ENCODE assay signal across 28 cellular contexts in genomic region chr1:151193856-151194255, GRCh38. TPM values are rescaled to one million over a fixed set of nuclear protein-coding genes. Genes with fewer than 3 reads are reported as not detected.
DNase-seq lines count a peak whose midpoint lies in the region; ATAC-seq and TF ChIP-seq lines count a peak whose summit lies in the region.
"Had no signal": no experiment of that assay in that cellular context is flagged by ENCODE, and none has a peak within 500 bp of the region (broad histone marks: within the 10 kb centered on the region; RNA-seq: fewer than 3 reads in every experiment).

No MANE protein-coding gene starts in this region.

- no peaks in the 10 kb centered on the region for H3K9me3 Mint-ChIP-seq in type B pancreatic cell
- H3K9me3 Mint-ChIP-seq: activated CD4-positive, alpha-beta memory T cell treated with anti-CD3 and anti-CD28 coated beads for 36 hours; activated naive CD4-positive, alpha-beta T cell treated with anti-CD3 and anti-CD28 coated beads, Interleukin-2, amount 50 U/mL, for 24 hours; effector memory CD8-positive, alpha-beta T cell; T-cell had no signal

- TF ChIP-seq CTCF in type B pancreatic cell (conservative IDR thresholded peaks at IDR 0.05) (no peak), body of pancreas (IDR thresholded peaks at IDR 0.05) (no peak)

- intact Hi-C loops in body of pancreas (cut with DNase I), result no loop called here

- no peak for ATAC-seq in body of pancreas
- ATAC-seq in HG03378 (IDR thresholded peaks at IDR 0.05; ENCODE audit: unreplicated experiment), result no peak
- ATAC-seq: activated CD4-positive, CD25-positive, alpha-beta regulatory T cell treated with anti-CD3 and anti-CD28 coated beads, Interleukin-2, amount 50 U/mL, for 24 hours; effector memory CD8-positive, alpha-beta T cell; gastrocnemius medialis; left cardiac atrium; stimulated activated naive CD8-positive, alpha-beta T cell treated with anti-CD3 and anti-CD28 coated beads, Interleukin-15, Interleukin-2, amounts not matched to agents 100 U/mL and 50 U/mL, for 24 hours; T-cell had no signal

- peak overlapping the region; percentile 2 for H3K4me3 Mint-ChIP-seq in type B pancreatic cell
- H3K4me3 Mint-ChIP-seq: activated CD4-positive, alpha-beta memory T cell treated with anti-CD3 and anti-CD28 coated beads for 36 hours; activated naive CD4-positive, alpha-beta T cell treated with anti-CD3 and anti-CD28 coated beads, Interleukin-2, amount 50 U/mL, for 24 hours; B cell; effector memory CD8-positive, alpha-beta T cell; T-cell had no signal

- peaks cover 18% of the 10 kb centered on the region for H3K4me1 Mint-ChIP-seq in type B pancreatic cell (ENCODE audit: unreplicated experiment)

- WGBS in body of pancreas, 2 donors, result 75 to 88% methylated on average over 1 of the region's 1 CpG

- H3K27me3 Mint-ChIP-seq in type B pancreatic cell, result peaks cover 3% of the 10 kb centered on the region
- H3K27me3 Mint-ChIP-seq: activated CD4-positive, alpha-beta memory T cell treated with anti-CD3 and anti-CD28 coated beads for 36 hours; activated naive CD4-positive, alpha-beta T cell treated with anti-CD3 and anti-CD28 coated beads, Interleukin-2, amount 50 U/mL, for 24 hours; B cell; effector memory CD8-positive, alpha-beta T cell; T-cell had no signal

- peak overlapping the region; percentile 74 for H3K27ac Mint-ChIP-seq in type B pancreatic cell
- H3K27ac Mint-ChIP-seq: activated CD4-positive, alpha-beta memory T cell treated with anti-CD3 and anti-CD28 coated beads for 36 hours; activated naive CD4-positive, alpha-beta T cell treated with anti-CD3 and anti-CD28 coated beads, Interleukin-2, amount 50 U/mL, for 24 hours; B cell; effector memory CD8-positive, alpha-beta T cell; T-cell had no signal

- peak overlapping the region; percentile 98 for H3K27ac ChIP-seq in epithelial cell of prostate
- no peak overlapping the region for H3K27ac ChIP-seq in body of pancreas
- H3K27ac ChIP-seq: coronary artery, hepatocyte, neutrophil had no signal

- H3K4me3 ChIP-seq in body of pancreas, result no peak overlapping the region
- H3K4me3 ChIP-seq: coronary artery, esophagus muscularis mucosa, gastrocnemius medialis, hepatocyte had no signal

- no peaks in the 10 kb centered on the region for H3K36me3 ChIP-seq in body of pancreas (replicated peaks in 1 of 2; ENCODE audit: insufficient read depth in 1 of 2, low read depth in 2 of 2)
- H3K36me3 ChIP-seq: esophagus muscularis mucosa, gastrocnemius medialis, neutrophil, Peyer's patch had no signal

- H3K36me3 Mint-ChIP-seq in type B pancreatic cell, result no peaks in the 10 kb centered on the region

- H3K4me1 ChIP-seq in body of pancreas, result peaks cover 22% of the 10 kb centered on the region

- no peaks in the 10 kb centered on the region for H3K9me3 ChIP-seq in body of pancreas
- H3K9me3 ChIP-seq: esophagus muscularis mucosa, gastrocnemius medialis, neutrophil, Peyer's patch had no signal

- peak; percentile 20 for DNase-seq in DMS53 (lab: John Stamatoyannopoulos, UW)
- DNase-seq in DMS53 treated with DMSO at 0.1 percent for 48 hours (lab: John Stamatoyannopoulos, UW; ENCODE audit: unreplicated experiment), result no peak
- DNase-seq in NCI-H226, result peak; percentile 33
- DNase-seq in epithelial cell of prostate (ENCODE audit: low read depth, low spot score), result no peak
- DNase-seq in type B pancreatic cell (ENCODE audit: extremely low spot score, unreplicated experiment), result no peak
- DNase-seq in body of pancreas, result no peak
- DNase-seq in D341Med (ENCODE audit: low spot score), result no peak
- DNase-seq: 8988T; activated CD4-positive, alpha-beta memory T cell treated with anti-CD3 and anti-CD28 coated beads for 36 hours; activated CD8-positive, alpha-beta memory T cell treated with anti-CD3 and anti-CD28 coated beads, Interleukin-2, amount 50 U/mL, for 48 hours; amygdala; effector memory CD8-positive, alpha-beta T cell; gastrocnemius medialis; left cardiac atrium; NCI-H1092 treated with DMSO at 0.1 percent for 48 hours; NCI-H1930; NCI-H524 treated with DMSO at 0.1 percent for 48 hours; stimulated activated naive CD8-positive, alpha-beta T cell treated with anti-CD3 and anti-CD28 coated beads, Interleukin-15, Interleukin-2, amounts not matched to agents 100 U/mL and 50 U/mL, for 24 hours; T-cell had no signal

- no peaks in the 10 kb centered on the region for H3K27me3 ChIP-seq in body of pancreas
- H3K27me3 ChIP-seq: esophagus muscularis mucosa, gastrocnemius medialis, hepatocyte, Peyer's patch had no signal

- no peak for TF ChIP-seq POLR2A in body of pancreas (IDR thresholded peaks at IDR 0.05)

RNA-seq across cellular contexts. Expression of gene VPS72, which starts 3.9 kb away (rescaled TPM):
- total RNA-seq in type B pancreatic cell (ENCODE audit: low replicate concordance) (95.8 and 97.4 TPM in 2 replicates), body of pancreas (10 to 100 TPM in 1 of 2 donors, 1 to 10 TPM in 1; 6.9 to 19.2 TPM)

RNA-seq across cellular contexts. Expression of gene PIP5K1A, which starts 4.5 kb away (rescaled TPM):
- total RNA-seq in type B pancreatic cell (ENCODE audit: low replicate concordance) (69.8 and 77.3 TPM in 2 replicates), body of pancreas (10 to 100 TPM; 19.5 to 51.4 TPM)

RNA-seq across cellular contexts. Expression of gene TMOD4, which starts 18.1 kb away (rescaled TPM):
- total RNA-seq in type B pancreatic cell (ENCODE audit: low replicate concordance) (1.9 TPM in 2 replicates), body of pancreas (1 to 10 TPM in 1 of 2 donors, not detected in 1; 3.0 TPM)
- total RNA-seq: hepatocyte, left cardiac atrium had no signal

RNA-seq across cellular contexts. Expression of gene SCNM1, which starts 27.9 kb away (rescaled TPM):
- total RNA-seq in type B pancreatic cell (ENCODE audit: low replicate concordance), result 39.3 and 42.1 TPM in 2 replicates
- 10 to 100 TPM; 16.2 to 28.0 TPM for total RNA-seq in body of pancreas

RNA-seq across cellular contexts. Expression of gene LYSMD1, which starts 28.2 kb away (rescaled TPM):
- total RNA-seq in type B pancreatic cell (ENCODE audit: low replicate concordance) (8.9 and 12.3 TPM in 2 replicates), body of pancreas (1 to 10 TPM; 6.7 to 9.6 TPM)

Comparison
In these comparisons a context has a peak if more than half of its experiments do, and no peak if none do; other contexts are left out.
1. DNase-seq: peak in DMS53 (single experiment) and NCI-H226 (single experiment); none in DMS53 treated with DMSO at 0.1 percent for 48 hours (single experiment), epithelial cell of prostate (single experiment), type B pancreatic cell (single experiment), body of pancreas (0 of 4) and D341Med (single experiment).